ENCODE assay signal across 25 cellular contexts in the genomic region with DNA sequence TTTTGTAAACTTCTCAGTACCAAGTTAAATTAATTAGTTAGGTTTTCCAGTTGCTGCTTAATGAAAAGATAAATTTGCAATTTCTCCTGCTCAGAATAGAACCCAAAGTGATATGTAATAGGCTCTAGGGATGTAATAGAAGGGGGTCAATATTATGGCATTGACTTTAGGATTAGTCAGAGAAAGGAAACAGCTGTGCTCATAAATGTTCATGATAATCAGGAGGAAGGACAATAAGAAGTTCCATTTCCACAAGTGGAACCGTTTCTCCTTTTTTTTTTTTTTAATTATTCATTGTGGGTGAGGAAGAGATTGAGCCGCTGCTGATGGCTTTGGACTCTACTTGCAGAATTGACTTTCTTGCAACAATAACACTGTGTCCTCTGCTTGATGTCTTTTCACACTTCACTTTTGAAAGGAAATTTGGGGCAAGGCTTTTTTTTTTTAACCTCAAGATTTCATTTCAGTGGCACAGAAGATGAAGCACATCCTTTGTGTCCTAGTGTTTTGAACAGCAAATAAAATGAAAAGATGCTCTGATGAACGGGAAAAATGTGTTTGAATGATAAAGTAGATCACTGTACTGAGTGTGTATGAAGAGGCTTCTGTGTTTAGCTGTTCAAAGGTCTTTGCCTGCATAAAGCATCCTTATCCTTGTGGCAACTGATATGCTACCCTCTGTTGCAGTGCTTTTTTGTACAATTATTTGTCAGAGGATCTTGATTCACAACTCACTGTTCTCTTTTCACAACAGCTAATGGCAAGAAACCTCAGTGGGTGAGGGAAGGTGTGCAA.
A peak's percentile ranks its signal among the peaks of the same experiment; 100 is the strongest.
DNase-seq lines count a peak whose midpoint lies in the region; ATAC-seq, FAIRE-seq and TF ChIP-seq lines count a peak whose summit lies in the region.
"Had no signal": no experiment of that assay in that cellular context is flagged by ENCODE, and none has a peak within 500 bp of the region (broad histone marks: within the 10 kb centered on the region; RNA-seq: fewer than 3 reads in every experiment).

No MANE protein-coding gene starts in this region.

- H3K4me1 Mint-ChIP-seq in GM23338 = no peaks in the 10 kb centered on the region
- no peaks in the 10 kb centered on the region for H3K4me1 Mint-ChIP-seq in natural killer cell treated with Interleukin-12 subunit alpha and Interleukin-12 subunit beta and Interleukin-15 and Interleukin-18, amount 100 ng/mL, for 72 hours (ENCODE audit: low read depth in 2 of 2)
- H3K4me1 Mint-ChIP-seq: activated naive CD8-positive, alpha-beta T cell treated with anti-CD3 and anti-CD28 coated beads, Interleukin-2, amount 10 ng/mL, durations not matched to agents 7 days and 5 days; central memory CD8-positive, alpha-beta T cell; memory B cell; stimulated activated effector memory CD8-positive, alpha-beta T cell treated with anti-CD3 and anti-CD28 coated beads, Interleukin-12 subunit alpha, Interleukin-12 subunit beta, amount 100 ng/mL, for 72 hours had no signal

- no peak overlapping the region for H3K27ac Mint-ChIP-seq in GM23338
- H3K27ac Mint-ChIP-seq in natural killer cell treated with Interleukin-12 subunit alpha and Interleukin-12 subunit beta and Interleukin-15 and Interleukin-18, amount 100 ng/mL, for 72 hours = no peak overlapping the region
- H3K27ac Mint-ChIP-seq: activated CD8-positive, alpha-beta T cell treated with anti-CD3 and anti-CD28 coated beads for 36 hours; activated naive CD8-positive, alpha-beta T cell treated with anti-CD3 and anti-CD28 coated beads, Interleukin-2, amount 10 ng/mL, durations not matched to agents 7 days and 5 days; memory B cell; stimulated activated effector memory CD8-positive, alpha-beta T cell treated with anti-CD3 and anti-CD28 coated beads, Interleukin-12 subunit alpha, Interleukin-12 subunit beta, amount 100 ng/mL, for 72 hours had no signal

- H3K36me3 ChIP-seq in A673 (ENCODE audit: insufficient read depth, low read length, poor library complexity, severe bottlenecking) (no peaks in the 10 kb centered on the region), GM23338 (ENCODE audit: insufficient read depth) (no peaks in the 10 kb centered on the region)
- H3K36me3 ChIP-seq: spleen, suprapubic skin had no signal

- CTCF ChIA-PET in A673 (lab: Charles Lee) = interaction anchor here (0.7 kb wide), 1 partner anchor 357 kb away, joined by 3 read pairs; no protein-coding TSS in a partner anchor

- no peaks in the 10 kb centered on the region for H3K9me3 ChIP-seq in A673 (ENCODE audit: low read depth, low read length, poor library complexity, severe bottlenecking)
- H3K9me3 ChIP-seq: spleen, suprapubic skin had no signal

- H3F3A ChIP-seq in GM23338 (replicated peaks; ENCODE audit: low read depth) = no peaks in the 10 kb centered on the region

- TF ChIP-seq CTCF in A673 (conservative IDR thresholded peaks at IDR 0.05; ENCODE audit: low read depth, low read length) (no peak), GM23338 (conservative IDR thresholded peaks at IDR 0.05; ENCODE audit: low read depth in 2 of 2) (no peak)

- H3K27me3 ChIP-seq in A673 (replicated peaks; ENCODE audit: insufficient read depth, low read depth, low read length, poor library complexity) (no peaks in the 10 kb centered on the region), GM23338 (ENCODE audit: insufficient read depth) (no peaks in the 10 kb centered on the region)
- H3K27me3 ChIP-seq: spleen, suprapubic skin had no signal

- H3K4me1 ChIP-seq in A673 (ENCODE audit: insufficient read depth, low read length, poor library complexity, severe bottlenecking) = peaks cover 14% of the 10 kb centered on the region
- no peaks in the 10 kb centered on the region for H3K4me1 ChIP-seq in GM23338 (ENCODE audit: insufficient read depth)
- H3K4me1 ChIP-seq: spleen, suprapubic skin had no signal

- no TSS peak for BruUV-seq in A673 (replicated peaks; lab: Mats Ljungman, UMichigan)

- POLR2A ChIA-PET in A673 (lab: Charles Lee; ENCODE audit: low non-redundant PET) = no interaction called here

- DNase-seq in A673 (ENCODE audit: low spot score) = peak; percentile 60
- DNase-seq in GM18507 (ENCODE audit: extremely low spot score, insufficient read length, low read depth) = no peak
- peak; percentile 50 for DNase-seq in SK-MEL-5 (ENCODE audit: low read depth, low spot score)
- peak; percentile 41 for DNase-seq in medulla oblongata (ENCODE audit: extremely low spot score)
- no peak for DNase-seq in GM23338 (ENCODE audit: low spot score)
- DNase-seq in posterior cingulate gyrus = no peak
- DNase-seq in natural killer cell treated with Interleukin-12 subunit alpha and Interleukin-12 subunit beta and Interleukin-15 and Interleukin-18, amount 100 ng/mL, for 72 hours (ENCODE audit: low spot score) = no peak
- DNase-seq: activated CD4-positive, alpha-beta T cell treated with anti-CD3 and anti-CD28 coated beads for 1 hour; activated CD8-positive, alpha-beta T cell treated with anti-CD3 and anti-CD28 coated beads for 36 hours; activated effector memory CD4-positive, alpha-beta T cell treated with anti-CD3 and anti-CD28 coated beads, Interleukin-2, amount 50 U/mL, for 16 hours; activated naive CD8-positive, alpha-beta T cell treated with anti-CD3 and anti-CD28 coated beads, Interleukin-2, amount 10 ng/mL, durations not matched to agents 7 days and 5 days; activated T-cell treated with anti-CD3 and anti-CD28 coated beads for 4 hours; left cardiac atrium; NCI-H1694; NCI-H345; nucleus accumbens; SIG-M5; spleen; stimulated activated CD4-positive, alpha-beta T cell treated with anti-CD3 and anti-CD28 coated beads, Interleukin-2, amount 100 ng/mL, for 48 hours had no signal

- no peaks in the 10 kb centered on the region for H4K20me1 ChIP-seq in GM23338 (replicated peaks; ENCODE audit: insufficient read depth)

- H2AFZ ChIP-seq in GM23338 = no peak overlapping the region

- intact Hi-C loops in A673 (cut with micrococcal nuclease; ENCODE audit: unreplicated experiment) (no loop called here), posterior cingulate gyrus (cut with DNase I) (no loop called here)

- FAIRE-seq in GM18507 (lab: Jason Lieb, UNC) = peak; percentile 26
- FAIRE-seq: urothelium cell line had no signal

- no peaks in the 10 kb centered on the region for H3K9me2 ChIP-seq in GM23338 (ENCODE audit: insufficient read depth)

- no peaks in the 10 kb centered on the region for H3K9me3 Mint-ChIP-seq in GM23338
- no peaks in the 10 kb centered on the region for H3K9me3 Mint-ChIP-seq in natural killer cell treated with Interleukin-12 subunit alpha and Interleukin-12 subunit beta and Interleukin-15 and Interleukin-18, amount 100 ng/mL, for 72 hours
- H3K9me3 Mint-ChIP-seq: activated CD8-positive, alpha-beta T cell treated with anti-CD3 and anti-CD28 coated beads for 36 hours; activated naive CD8-positive, alpha-beta T cell treated with anti-CD3 and anti-CD28 coated beads, Interleukin-2, amount 10 ng/mL, durations not matched to agents 7 days and 5 days; central memory CD8-positive, alpha-beta T cell; memory B cell; stimulated activated effector memory CD8-positive, alpha-beta T cell treated with anti-CD3 and anti-CD28 coated beads, Interleukin-12 subunit alpha, Interleukin-12 subunit beta, amount 100 ng/mL, for 72 hours had no signal

- no peak overlapping the region for H3K4me3 Mint-ChIP-seq in GM23338
- H3K4me3 Mint-ChIP-seq in natural killer cell treated with Interleukin-12 subunit alpha and Interleukin-12 subunit beta and Interleukin-15 and Interleukin-18, amount 100 ng/mL, for 72 hours = no peak overlapping the region
- H3K4me3 Mint-ChIP-seq: activated CD8-positive, alpha-beta T cell treated with anti-CD3 and anti-CD28 coated beads for 36 hours; activated naive CD8-positive, alpha-beta T cell treated with anti-CD3 and anti-CD28 coated beads, Interleukin-2, amount 10 ng/mL, durations not matched to agents 7 days and 5 days; central memory CD8-positive, alpha-beta T cell; memory B cell; stimulated activated effector memory CD8-positive, alpha-beta T cell treated with anti-CD3 and anti-CD28 coated beads, Interleukin-12 subunit alpha, Interleukin-12 subunit beta, amount 100 ng/mL, for 72 hours had no signal

- no peak overlapping the region for H3K4me2 ChIP-seq in GM23338

- H3K27ac ChIP-seq in A673 (ENCODE audit: low read depth, low read length, poor library complexity, severe bottlenecking) = no peak overlapping the region
- no peak overlapping the region for H3K27ac ChIP-seq in GM23338 (ENCODE audit: low read depth)
- H3K27ac ChIP-seq: spleen, suprapubic skin had no signal

- no peaks in the 10 kb centered on the region for H3K36me3 Mint-ChIP-seq in GM23338 (ENCODE audit: low read depth)
- no peaks in the 10 kb centered on the region for H3K36me3 Mint-ChIP-seq in natural killer cell treated with Interleukin-12 subunit alpha and Interleukin-12 subunit beta and Interleukin-15 and Interleukin-18, amount 100 ng/mL, for 72 hours
- H3K36me3 Mint-ChIP-seq: activated naive CD8-positive, alpha-beta T cell treated with anti-CD3 and anti-CD28 coated beads, Interleukin-2, amount 10 ng/mL, durations not matched to agents 7 days and 5 days; memory B cell; stimulated activated effector memory CD8-positive, alpha-beta T cell treated with anti-CD3 and anti-CD28 coated beads, Interleukin-12 subunit alpha, Interleukin-12 subunit beta, amount 100 ng/mL, for 72 hours had no signal

- in situ Hi-C loops in SK-MEL-5 (cut with HindIII; ENCODE audit: low pct_unique_long_range_greater_than_20kb, low sequenced_read_pairs) = no loop called here

- no peak for ATAC-seq in GM23338
- no peak for ATAC-seq in natural killer cell treated with Interleukin-12 subunit alpha and Interleukin-12 subunit beta and Interleukin-15 and Interleukin-18, amount 100 ng/mL, for 72 hours
- ATAC-seq: activated CD8-positive, alpha-beta T cell treated with anti-CD3 and anti-CD28 coated beads for 36 hours; HCT116; left cardiac atrium; stimulated activated effector memory CD8-positive, alpha-beta T cell treated with anti-CD3 and anti-CD28 coated beads, Interleukin-12 subunit alpha, Interleukin-12 subunit beta, amount 100 ng/mL, for 72 hours had no signal

- H3K4me3 ChIP-seq in A673 (ENCODE audit: low read depth, low read length, poor library complexity, severe bottlenecking) (no peak overlapping the region), GM23338 (no peak overlapping the region)
- H3K4me3 ChIP-seq: spleen, suprapubic skin had no signal

- no peaks in the 10 kb centered on the region for H3K27me3 Mint-ChIP-seq in GM23338 (ENCODE audit: insufficient read depth, low read depth, poor library complexity)
- H3K27me3 Mint-ChIP-seq in natural killer cell treated with Interleukin-12 subunit alpha and Interleukin-12 subunit beta and Interleukin-15 and Interleukin-18, amount 100 ng/mL, for 72 hours = peaks cover 0 to 3% of the 10 kb centered on the region in 2 donors
- H3K27me3 Mint-ChIP-seq: activated CD8-positive, alpha-beta T cell treated with anti-CD3 and anti-CD28 coated beads for 36 hours; central memory CD8-positive, alpha-beta T cell had no signal

- H3K79me2 ChIP-seq in GM23338 (replicated peaks; ENCODE audit: insufficient read depth) = no peaks in the 10 kb centered on the region

TF ChIP-seq in GM23338, 12 proteins besides CTCF, POLR2A, EP300 and RAD21 (continues in another document):
- TF ChIP-seq POLR2AphosphoS5 (IDR thresholded peaks at IDR 0.05; ENCODE audit: low read depth) (no peak), CREB1 (CRISPR knock-in tag; IDR thresholded peaks at IDR 0.05; ENCODE audit: low read depth) (no peak), ZNF331 (CRISPR knock-in tag; IDR thresholded peaks at IDR 0.05; ENCODE audit: low read depth) (no peak), NANOG (IDR thresholded peaks at IDR 0.05; ENCODE audit: borderline replicate concordance) (no peak)

Comparison
In these comparisons a context has a peak if more than half of its experiments do, and no peak if none do; other contexts are left out.
1. DNase-seq: peak in A673 (single experiment), SK-MEL-5 (single experiment) and medulla oblongata (single experiment); none in GM18507 (single experiment), GM23338 (single experiment), posterior cingulate gyrus (0 of 10) and natural killer cell treated with Interleukin-12 subunit alpha and Interleukin-12 subunit beta and Interleukin-15 and Interleukin-18, amount 100 ng/mL, for 72 hours (single experiment).